19 cellular contexts compared by ENCODE assay signal in the genomic region with DNA sequence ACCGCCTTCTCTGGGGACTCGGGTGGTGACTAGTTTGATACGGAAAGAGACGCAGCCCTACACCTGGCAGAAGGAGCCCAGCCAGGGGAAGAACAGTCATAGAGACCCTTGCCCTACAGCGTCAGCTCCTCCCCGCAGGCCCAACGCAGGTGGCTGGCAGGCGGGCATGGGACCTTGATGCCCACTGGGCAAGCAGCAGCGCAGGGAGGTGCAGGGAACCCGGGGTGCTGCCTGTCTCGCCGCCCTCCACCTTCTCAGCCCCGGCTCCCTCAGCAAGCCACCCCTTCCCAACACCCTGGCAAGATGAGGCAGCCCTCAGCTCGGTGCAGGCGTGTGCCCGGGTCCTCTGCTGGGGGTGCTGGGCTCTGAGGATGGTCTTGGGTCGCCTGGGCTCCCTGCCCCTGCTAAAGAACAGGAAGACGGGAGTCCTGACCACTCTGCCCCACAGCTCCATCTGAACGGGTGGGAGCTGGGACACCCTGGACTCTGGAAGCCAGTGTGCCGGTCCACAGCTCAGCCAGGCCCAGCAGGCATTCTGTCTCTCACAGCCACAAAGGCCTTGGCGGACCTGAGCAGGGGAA. TPM values are rescaled to one million over a fixed set of nuclear protein-coding genes. Genes with fewer than 3 reads are reported as not detected.
"Had no signal": no experiment of that assay in that cellular context is flagged by ENCODE, and none has a peak within 500 bp of the region (broad histone marks: within the 10 kb centered on the region; RNA-seq: fewer than 3 reads in every experiment).

No MANE protein-coding gene starts in this region.

- ATAC-seq: activated CD8-positive, alpha-beta memory T cell treated with anti-CD3 and anti-CD28 coated beads, Interleukin-2, amount 10 ng/mL, durations not matched to agents 7 days and 5 days; gastrocnemius medialis; left lung; natural killer cell; stimulated activated naive CD8-positive, alpha-beta T cell treated with anti-CD3 and anti-CD28 coated beads, Interleukin-15, Interleukin-2, amounts not matched to agents 100 U/mL and 50 U/mL, for 24 hours had no signal

- H3K9me3 Mint-ChIP-seq: memory B cell, natural killer cell had no signal

- H3K4me1 ChIP-seq: colonic mucosa had no signal

- H3K27ac Mint-ChIP-seq: activated B cell treated with CpG ODN at 0.5 μM for 24 hours; activated CD4-positive, alpha-beta memory T cell treated with anti-CD3 and anti-CD28 coated beads, Interleukin-2, amount 10 ng/mL, durations not matched to agents 7 days and 5 days; activated CD8-positive, alpha-beta memory T cell treated with anti-CD3 and anti-CD28 coated beads, Interleukin-2, amount 10 ng/mL, durations not matched to agents 7 days and 5 days; activated naive CD8-positive, alpha-beta T cell treated with anti-CD3 and anti-CD28 coated beads for 36 hours; memory B cell; natural killer cell had no signal

- H3K36me3 ChIP-seq: neutrophil had no signal

- H3K9me3 ChIP-seq: colonic mucosa, gastrocnemius medialis, neutrophil, transverse colon had no signal

- H3K4me3 ChIP-seq: colonic mucosa, gastrocnemius medialis, heart right ventricle, left lung, transverse colon had no signal

- DNase-seq: activated B cell treated with CpG ODN at 0.5 μM for 24 hours; activated CD4-positive, alpha-beta memory T cell treated with anti-CD3 and anti-CD28 coated beads, Interleukin-2, amount 10 ng/mL, durations not matched to agents 7 days and 5 days; activated CD4-positive, alpha-beta T cell treated with anti-CD3 and anti-CD28 coated beads for 48 hours; activated CD8-positive, alpha-beta memory T cell treated with anti-CD3 and anti-CD28 coated beads, Interleukin-2, amount 10 ng/mL, durations not matched to agents 7 days and 5 days; activated naive CD8-positive, alpha-beta T cell treated with anti-CD3 and anti-CD28 coated beads for 36 hours; amygdala; central memory CD4-positive, alpha-beta T cell; colonic mucosa; erythroblast; gastrocnemius medialis; heart right ventricle; left lung; natural killer cell; stimulated activated CD4-positive, alpha-beta T cell treated with anti-CD3 and anti-CD28 coated beads, Interleukin-2, amount 100 ng/mL, for 24 hours; stimulated activated naive CD8-positive, alpha-beta T cell treated with anti-CD3 and anti-CD28 coated beads, Interleukin-15, Interleukin-2, amounts not matched to agents 100 U/mL and 50 U/mL, for 24 hours; transverse colon had no signal

- H3K27me3 ChIP-seq: colonic mucosa, gastrocnemius medialis, heart right ventricle, left lung, transverse colon had no signal

- H3K4me3 Mint-ChIP-seq: activated B cell treated with CpG ODN at 0.5 μM for 24 hours; activated CD4-positive, alpha-beta memory T cell treated with anti-CD3 and anti-CD28 coated beads, Interleukin-2, amount 10 ng/mL, durations not matched to agents 7 days and 5 days; activated CD8-positive, alpha-beta memory T cell treated with anti-CD3 and anti-CD28 coated beads, Interleukin-2, amount 10 ng/mL, durations not matched to agents 7 days and 5 days; activated naive CD8-positive, alpha-beta T cell treated with anti-CD3 and anti-CD28 coated beads for 36 hours; brain; memory B cell; natural killer cell had no signal

- H3K27ac ChIP-seq: colonic mucosa, gastrocnemius medialis, heart right ventricle, left lung, neutrophil, transverse colon had no signal

- H3K27me3 Mint-ChIP-seq: activated B cell treated with CpG ODN at 0.5 μM for 24 hours; activated CD4-positive, alpha-beta memory T cell treated with anti-CD3 and anti-CD28 coated beads, Interleukin-2, amount 10 ng/mL, durations not matched to agents 7 days and 5 days; activated CD8-positive, alpha-beta memory T cell treated with anti-CD3 and anti-CD28 coated beads, Interleukin-2, amount 10 ng/mL, durations not matched to agents 7 days and 5 days; activated naive CD8-positive, alpha-beta T cell treated with anti-CD3 and anti-CD28 coated beads for 36 hours; brain; memory B cell had no signal

RNA-seq across cellular contexts. Expression of a gene that starts 44.4 kb away (rescaled TPM):
- total RNA-seq: activated CD8-positive, alpha-beta memory T cell treated with anti-CD3 and anti-CD28 coated beads, Interleukin-2, amount 10 ng/mL, durations not matched to agents 7 days and 5 days; activated naive CD8-positive, alpha-beta T cell treated with anti-CD3 and anti-CD28 coated beads for 36 hours had no signal
